12 cellular contexts compared by ENCODE assay signal in the genomic region with DNA sequence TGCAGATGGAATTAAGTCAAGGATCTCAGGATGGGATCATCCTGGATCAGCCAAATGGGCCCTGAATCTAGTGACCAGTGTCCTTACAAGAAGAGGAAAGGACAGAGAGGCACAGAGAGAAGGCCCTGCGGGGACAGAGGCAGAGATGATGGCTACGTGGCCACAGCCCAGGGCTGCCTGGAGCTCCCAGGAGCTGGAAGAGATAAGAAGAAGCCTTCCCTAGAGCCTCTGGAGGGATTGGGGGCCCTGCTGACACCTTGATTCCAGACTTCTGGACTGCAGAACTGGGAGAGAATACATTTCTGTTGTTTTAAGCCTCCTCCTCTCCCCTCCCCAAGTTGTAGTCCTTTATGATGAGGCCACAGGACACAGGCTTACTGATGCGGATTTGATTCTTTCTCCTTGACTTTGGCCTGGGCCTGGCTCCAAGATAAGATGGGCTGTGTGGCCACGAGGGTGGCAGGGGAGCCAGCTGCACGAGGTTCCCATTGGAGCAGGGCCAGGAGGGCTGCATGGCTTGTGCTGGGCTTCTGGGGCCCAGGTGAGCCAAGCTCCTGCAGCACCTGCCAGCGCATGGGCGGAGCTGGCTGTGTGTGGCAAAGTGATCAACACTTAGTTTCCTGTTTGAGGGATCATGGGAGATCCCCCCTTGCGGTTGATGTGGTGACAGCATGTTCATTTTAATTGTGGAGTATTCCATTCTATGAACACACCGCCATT.
DNase-seq lines count a peak whose midpoint lies in the region; ATAC-seq, FAIRE-seq and TF ChIP-seq lines count a peak whose summit lies in the region.
"Had no signal": no experiment of that assay in that cellular context is flagged by ENCODE, and none has a peak within 500 bp of the region (broad histone marks: within the 10 kb centered on the region; RNA-seq: fewer than 3 reads in every experiment).

No MANE protein-coding gene starts in this region.

- WGBS in pancreas, 2 donors: 60 to 61% methylated on average over 9 of the region's 9 CpGs

- intact Hi-C loops in CD4-positive, alpha-beta memory T cell (cut with micrococcal nuclease): no loop called here
- intact Hi-C loops in pancreas (cut with DNase I): no loop called here

- peak overlapping the region in 1 of 7 donors; percentile 29 for H3K27ac Mint-ChIP-seq in CD4-positive, alpha-beta memory T cell
- H3K27ac Mint-ChIP-seq in activated T-cell treated with anti-CD3 and anti-CD28 coated beads, Interleukin-2, amount 50 U/mL, for 72 hours: no peak overlapping the region
- H3K27ac Mint-ChIP-seq: dendritic cell treated with granulocyte-macrophage colony-stimulating factor and Interleukin-4, amounts not matched to agents 40 ng/mL and 50 ng/mL, for 4 days; nephron progenitor cell had no signal

- no peak for FAIRE-seq in pancreas (lab: Jason Lieb, UNC)

- no peaks in the 10 kb centered on the region for H3K27me3 ChIP-seq in CD4-positive, alpha-beta memory T cell (ENCODE audit: insufficient read depth, low read length)
- H3K27me3 ChIP-seq in pancreas: peaks cover 0 to 14% (median 0%) of the 10 kb centered on the region in 4 donors

- DNase-seq in CD4-positive, alpha-beta memory T cell: peak; percentile 30 to 68 (median 47)
- peak; percentile 92 for DNase-seq in RPMI8226
- peak; percentile 32 to 38 for DNase-seq in activated T-cell treated with anti-CD3 and anti-CD28 coated beads, Interleukin-2, amount 50 U/mL, for 72 hours
- DNase-seq in pancreas: peak in 3 of 6 donors; percentile 18 to 67 (median 50)
- no peak for DNase-seq in NCI-H146 treated with DMSO at 0.1 percent for 48 hours (lab: John Stamatoyannopoulos, UW; ENCODE audit: unreplicated experiment)
- DNase-seq in CD1c-positive myeloid dendritic cell (ENCODE audit: extremely low spot score): no peak
- DNase-seq: GOT3, NCI-H1092 treated with DMSO at 0.1 percent for 48 hours had no signal

- no peak overlapping the region for H3K4me3 ChIP-seq in CD4-positive, alpha-beta memory T cell (ENCODE audit: low read length in 2 of 2)
- H3K4me3 ChIP-seq in pancreas: no peak overlapping the region

- ATAC-seq in activated T-cell treated with anti-CD3 and anti-CD28 coated beads, Interleukin-2, amount 50 U/mL, for 72 hours (replicated peaks in 1 of 2): peak; percentile 53 to 56
- peak in 3 of 4 donors; percentile 29 to 60 (median 30) for ATAC-seq in pancreas
- no peak for ATAC-seq in HG03095 (IDR thresholded peaks at IDR 0.05; ENCODE audit: unreplicated experiment)
- no peak for ATAC-seq in GM18511 (IDR thresholded peaks at IDR 0.05; ENCODE audit: unreplicated experiment)

- no peaks in the 10 kb centered on the region for H3K9me3 ChIP-seq in CD4-positive, alpha-beta memory T cell (ENCODE audit: control insufficient read depth in 1 of 2, low read length in 2 of 2)
- no peaks in the 10 kb centered on the region for H3K9me3 ChIP-seq in pancreas

- H3K4me3 Mint-ChIP-seq in CD4-positive, alpha-beta memory T cell: peak overlapping the region in 4 of 8 donors; percentile 10 to 54 (median 35)
- H3K4me3 Mint-ChIP-seq in activated T-cell treated with anti-CD3 and anti-CD28 coated beads, Interleukin-2, amount 50 U/mL, for 72 hours: no peak overlapping the region
- H3K4me3 Mint-ChIP-seq: dendritic cell treated with granulocyte-macrophage colony-stimulating factor and Interleukin-4, amounts not matched to agents 40 ng/mL and 50 ng/mL, for 4 days; nephron progenitor cell had no signal

- no peaks in the 10 kb centered on the region for H3K9me3 Mint-ChIP-seq in CD4-positive, alpha-beta memory T cell
- H3K9me3 Mint-ChIP-seq in activated T-cell treated with anti-CD3 and anti-CD28 coated beads, Interleukin-2, amount 50 U/mL, for 72 hours: no peaks in the 10 kb centered on the region
- H3K9me3 Mint-ChIP-seq: dendritic cell treated with granulocyte-macrophage colony-stimulating factor and Interleukin-4, amounts not matched to agents 40 ng/mL and 50 ng/mL, for 4 days; nephron progenitor cell had no signal

- no peak overlapping the region for H3K27ac ChIP-seq in CD4-positive, alpha-beta memory T cell (ENCODE audit: low read depth, low read length)
- no peak overlapping the region for H3K27ac ChIP-seq in pancreas

- H3K27me3 Mint-ChIP-seq in CD4-positive, alpha-beta memory T cell: peaks cover 13 to 32% of the 10 kb centered on the region in 2 donors
- peaks cover 52% of the 10 kb centered on the region for H3K27me3 Mint-ChIP-seq in activated T-cell treated with anti-CD3 and anti-CD28 coated beads, Interleukin-2, amount 50 U/mL, for 72 hours (ENCODE audit: low read depth)

- no peaks in the 10 kb centered on the region for H3K36me3 ChIP-seq in CD4-positive, alpha-beta memory T cell (ENCODE audit: insufficient read depth, low read length)
- no peaks in the 10 kb centered on the region for H3K36me3 ChIP-seq in pancreas

- POLR2A ChIA-PET in CD4-positive, alpha-beta memory T cell (lab: Charles Lee; ENCODE audit: partially characterized antibody): no interaction called here

- CTCF ChIA-PET in CD4-positive, alpha-beta memory T cell (lab: Charles Lee; ENCODE audit: partially characterized antibody): no interaction called here

- H3K4me1 Mint-ChIP-seq in CD4-positive, alpha-beta memory T cell: peaks cover 9 to 16% (median 12%) of the 10 kb centered on the region in 4 donors
- peaks cover 17% of the 10 kb centered on the region for H3K4me1 Mint-ChIP-seq in activated T-cell treated with anti-CD3 and anti-CD28 coated beads, Interleukin-2, amount 50 U/mL, for 72 hours (ENCODE audit: low read depth)

- TF ChIP-seq CTCF in pancreas (IDR thresholded peaks at IDR 0.05): no peak

- H3K36me3 Mint-ChIP-seq in CD4-positive, alpha-beta memory T cell: no peaks in the 10 kb centered on the region
- no peaks in the 10 kb centered on the region for H3K36me3 Mint-ChIP-seq in activated T-cell treated with anti-CD3 and anti-CD28 coated beads, Interleukin-2, amount 50 U/mL, for 72 hours (ENCODE audit: insufficient read depth in 2 of 2)

- H3K4me1 ChIP-seq in CD4-positive, alpha-beta memory T cell (ENCODE audit: insufficient read depth, low read length): peaks cover 15% of the 10 kb centered on the region
- H3K4me1 ChIP-seq in pancreas: no peaks in the 10 kb centered on the region

Comparison
In these comparisons a context has a peak if more than half of its experiments do, and no peak if none do; other contexts are left out.
1. DNase-seq: peak in CD4-positive, alpha-beta memory T cell (5 of 5), RPMI8226 (single experiment) and activated T-cell treated with anti-CD3 and anti-CD28 coated beads, Interleukin-2, amount 50 U/mL, for 72 hours (2 of 2); none in NCI-H146 treated with DMSO at 0.1 percent for 48 hours (single experiment) and CD1c-positive myeloid dendritic cell (single experiment).
2. ATAC-seq: peak in activated T-cell treated with anti-CD3 and anti-CD28 coated beads, Interleukin-2, amount 50 U/mL, for 72 hours (2 of 2) and pancreas (3 of 4); none in HG03095 (single experiment) and GM18511 (single experiment).